In the genomic region with DNA sequence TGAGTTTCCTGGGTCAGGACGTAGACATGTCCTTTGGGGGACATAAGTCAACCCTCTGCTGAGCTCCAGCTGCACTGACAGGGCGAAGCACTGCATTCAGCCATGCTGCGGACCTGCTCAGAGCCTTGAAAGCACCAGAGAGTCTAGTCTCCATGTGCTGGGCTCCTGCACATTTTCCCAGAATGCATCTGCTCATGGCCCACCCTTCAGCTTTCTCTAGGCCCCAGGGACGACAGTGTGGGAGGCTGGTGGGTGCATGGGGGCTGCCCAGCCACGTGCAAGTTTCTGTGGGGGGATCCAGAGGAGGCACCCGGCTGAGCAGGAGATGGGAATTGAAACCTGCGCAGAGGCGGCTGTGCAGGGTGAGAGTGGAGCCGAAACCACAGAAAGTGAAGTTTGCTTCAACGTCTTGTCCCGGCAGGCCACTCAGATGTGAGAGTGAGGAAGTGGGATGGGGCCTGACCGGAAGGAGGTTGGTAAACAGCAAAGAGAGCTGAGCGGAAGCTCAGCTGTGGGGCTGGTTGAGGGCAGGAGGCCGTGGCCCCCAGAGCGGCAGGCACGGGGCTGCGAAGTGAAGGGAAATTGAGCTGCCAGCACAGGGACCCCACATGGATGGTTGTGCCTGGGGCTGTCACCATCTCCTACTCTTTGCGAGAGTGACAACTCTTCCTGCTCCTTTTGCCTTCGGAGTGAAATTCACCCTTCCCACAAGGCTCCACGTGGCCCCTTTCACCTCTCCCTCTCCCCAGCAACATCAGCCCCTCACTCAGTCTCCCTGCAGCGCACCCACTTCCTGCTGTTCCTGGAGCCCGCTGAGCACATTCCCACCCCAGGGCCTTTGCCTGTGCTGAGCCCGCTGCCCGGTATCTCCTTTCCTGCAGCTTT, we compare ENCODE assay signal across 8 cellular contexts.
DNase-seq lines count a peak whose midpoint lies in the region; ATAC-seq and TF ChIP-seq lines count a peak whose summit lies in the region.

No MANE protein-coding gene starts in this region.

- H3K4me1 ChIP-seq in BLaER1: peaks cover 85% of the 10 kb centered on the region

- POLR2A ChIA-PET in HEK293T (lab: Yijun Ruan, JAX): interaction anchor here (2.5 kb wide), 1 partner anchor 12 kb away, joined by 16 read pairs; the partner anchor contains the start of gene PGLS

- H4K20me1 ChIP-seq in BLaER1: no peaks in the 10 kb centered on the region

- peaks cover 32% of the 10 kb centered on the region for H3K36me3 ChIP-seq in BLaER1

- H3K4me2 ChIP-seq in BLaER1: peak overlapping the region; percentile 98

- H3K9ac ChIP-seq in BLaER1: peak overlapping the region; percentile 82

- DNase-seq in germinal center (ENCODE audit: low spot score): peak; percentile 82
- DNase-seq in stimulated activated CD8-positive, alpha-beta memory T cell treated with anti-CD3 and anti-CD28 coated beads, Interleukin-4, amount 100 ng/mL, for 48 hours: peak; percentile 78
- no peak for DNase-seq in HEK293T (ENCODE audit: extremely low spot score)
- DNase-seq in glomerular visceral epithelial cell (ENCODE audit: extremely low spot score): no peak

- ATAC-seq in GM19328 (IDR thresholded peaks at IDR 0.05; ENCODE audit: unreplicated experiment): peak; percentile 77
- ATAC-seq in HG03354 (IDR thresholded peaks at IDR 0.05; ENCODE audit: poor library complexity, severe bottlenecking, unreplicated experiment): peak; percentile 80
- ATAC-seq in activated CD4-positive, CD25-positive, alpha-beta regulatory T cell treated with anti-CD3 and anti-CD28 coated beads, Interleukin-2, amount 50 U/mL, for 24 hours: peak; percentile 69 to 73

- peaks cover 6% of the 10 kb centered on the region for H3K9me3 ChIP-seq in BLaER1

- peak overlapping the region; percentile 99 for H3K27ac ChIP-seq in BLaER1

- H3K27me3 ChIP-seq in BLaER1: no peaks in the 10 kb centered on the region

- CTCF ChIA-PET in HEK293T (lab: Yijun Ruan, JAX): interaction anchor here (0.6 kb wide), 1 partner anchor 123 kb away, joined by 3 read pairs; no protein-coding TSS in a partner anchor

- peak overlapping the region; percentile 52 for H3K4me3 ChIP-seq in BLaER1

TF ChIP-seq in HEK293T, 16 proteins besides CTCF, POLR2A, EP300 and RAD21:
- no peak for TF ChIP-seq HDGF (IDR thresholded peaks at IDR 0.05; ENCODE audit: borderline replicate concordance)
- TF ChIP-seq NFRKB (IDR thresholded peaks at IDR 0.05): no peak
- TF ChIP-seq FOXK2 (IDR thresholded peaks at IDR 0.05): no peak

Comparison
In these comparisons a context has a peak if more than half of its experiments do, and no peak if none do; other contexts are left out.
1. DNase-seq: peak in germinal center (single experiment) and stimulated activated CD8-positive, alpha-beta memory T cell treated with anti-CD3 and anti-CD28 coated beads, Interleukin-4, amount 100 ng/mL, for 48 hours (single experiment); none in HEK293T (single experiment) and glomerular visceral epithelial cell (single experiment).
2. Peak in every context shown above with its lines, with median percentiles within 50 percentile points of each other: ATAC-seq.